In the genomic region with DNA sequence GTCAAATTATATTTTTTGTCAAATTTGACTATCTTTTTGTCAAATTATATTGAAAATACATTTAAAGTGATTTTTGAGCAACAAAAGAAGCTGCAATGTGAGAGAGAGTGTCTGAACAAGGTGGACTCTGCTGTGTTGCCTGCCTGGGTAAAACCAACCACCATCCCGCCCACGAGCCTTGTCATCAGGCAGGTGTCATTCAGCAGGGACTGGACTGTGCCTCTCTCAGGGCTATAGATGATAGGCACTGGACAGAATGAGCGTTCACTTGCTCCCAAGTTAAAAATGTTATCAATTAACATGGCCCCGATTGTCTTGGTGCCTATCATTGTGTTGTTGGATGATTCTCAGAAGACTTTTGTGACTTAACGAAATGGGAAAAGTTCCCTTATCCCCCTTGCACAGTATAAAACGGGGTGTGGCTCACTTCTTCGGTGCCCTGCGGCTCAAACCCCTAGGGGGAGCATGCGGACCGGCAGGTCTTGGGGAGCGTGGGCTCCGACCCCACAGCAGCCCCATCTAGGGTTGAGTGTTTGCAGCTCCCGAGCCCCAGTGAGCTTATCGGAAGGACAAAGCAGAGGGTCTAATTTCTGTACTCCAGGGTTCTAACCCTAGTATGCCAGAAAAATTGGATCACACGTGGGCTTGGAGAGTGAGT, we compare ENCODE assay signal across 18 cellular contexts. TPM values are rescaled to one million over a fixed set of nuclear protein-coding genes. Genes with fewer than 3 reads are reported as not detected.
"Had no signal": no experiment of that assay in that cellular context is flagged by ENCODE, and none has a peak within 500 bp of the region (broad histone marks: within the 10 kb centered on the region; RNA-seq: fewer than 3 reads in every experiment).

No MANE protein-coding gene starts in this region.

- H3K4me3 ChIP-seq: ascending aorta, cardiac muscle cell, upper lobe of right lung had no signal

- H3K9me3 Mint-ChIP-seq: activated CD4-positive, alpha-beta memory T cell treated with anti-CD3 and anti-CD28 coated beads, Interleukin-2, amount 10 ng/mL, durations not matched to agents 7 days and 5 days; activated naive CD8-positive, alpha-beta T cell treated with anti-CD3 and anti-CD28 coated beads, Interleukin-2, amount 50 U/mL, for 24 hours had no signal

- H3K36me3 ChIP-seq: ascending aorta, cardiac muscle cell, upper lobe of right lung had no signal

- H3K4me1 Mint-ChIP-seq: activated CD4-positive, alpha-beta memory T cell treated with anti-CD3 and anti-CD28 coated beads, Interleukin-2, amount 10 ng/mL, durations not matched to agents 7 days and 5 days; activated CD4-positive, alpha-beta T cell treated with anti-CD3 and anti-CD28 coated beads for 36 hours; activated naive CD8-positive, alpha-beta T cell treated with anti-CD3 and anti-CD28 coated beads, Interleukin-2, amount 50 U/mL, for 24 hours; neural crest cell had no signal

- H3K27me3 ChIP-seq: ascending aorta, cardiac muscle cell, upper lobe of right lung had no signal

- DNase-seq: activated CD4-positive, alpha-beta memory T cell treated with anti-CD3 and anti-CD28 coated beads, Interleukin-2, amount 10 ng/mL, durations not matched to agents 7 days and 5 days; activated CD4-positive, alpha-beta T cell treated with anti-CD3 and anti-CD28 coated beads for 36 hours; activated CD8-positive, alpha-beta memory T cell treated with anti-CD3 and anti-CD28 coated beads, Interleukin-2, amount 50 U/mL, for 48 hours; activated naive CD4-positive, alpha-beta T cell treated with Interleukin-2 at 50 U/mL for 16 hours; activated naive CD8-positive, alpha-beta T cell treated with anti-CD3 and anti-CD28 coated beads, Interleukin-2, amount 50 U/mL, for 24 hours; kidney glomerular epithelial cell; stimulated activated CD4-positive, alpha-beta T cell treated with anti-CD3 and anti-CD28 coated beads, Interleukin-2, amount 100 ng/mL, for 48 hours; stimulated activated naive CD4-positive, alpha-beta T cell treated with Interleukin-2 at 50 U/mL for 16 hours; T-helper 9 cell; upper lobe of right lung had no signal

- H3K27ac ChIP-seq: ascending aorta, cardiac muscle cell, upper lobe of right lung, VCaP had no signal

- H3K27me3 Mint-ChIP-seq: activated CD4-positive, alpha-beta T cell treated with anti-CD3 and anti-CD28 coated beads for 36 hours had no signal

- H3K4me3 Mint-ChIP-seq: activated CD4-positive, alpha-beta memory T cell treated with anti-CD3 and anti-CD28 coated beads, Interleukin-2, amount 10 ng/mL, durations not matched to agents 7 days and 5 days; activated CD4-positive, alpha-beta T cell treated with anti-CD3 and anti-CD28 coated beads for 36 hours; activated naive CD8-positive, alpha-beta T cell treated with anti-CD3 and anti-CD28 coated beads, Interleukin-2, amount 50 U/mL, for 24 hours; neural crest cell had no signal

- H3K27ac Mint-ChIP-seq: activated CD4-positive, alpha-beta memory T cell treated with anti-CD3 and anti-CD28 coated beads, Interleukin-2, amount 10 ng/mL, durations not matched to agents 7 days and 5 days; activated CD4-positive, alpha-beta T cell treated with anti-CD3 and anti-CD28 coated beads for 36 hours; activated naive CD8-positive, alpha-beta T cell treated with anti-CD3 and anti-CD28 coated beads, Interleukin-2, amount 50 U/mL, for 24 hours had no signal

- ATAC-seq: activated CD4-positive, alpha-beta T cell treated with anti-CD3 and anti-CD28 coated beads for 36 hours; activated naive CD8-positive, alpha-beta T cell treated with anti-CD3 and anti-CD28 coated beads, Interleukin-2, amount 50 U/mL, for 24 hours; upper lobe of right lung had no signal

- H3K9me3 ChIP-seq: ascending aorta, upper lobe of right lung had no signal

RNA-seq across cellular contexts. Expression of gene APOL5, which starts 1.7 kb away (rescaled TPM):
- total RNA-seq: activated CD4-positive, alpha-beta memory T cell treated with anti-CD3 and anti-CD28 coated beads, Interleukin-2, amount 10 ng/mL, durations not matched to agents 7 days and 5 days; activated CD4-positive, alpha-beta T cell treated with anti-CD3 and anti-CD28 coated beads for 36 hours; ascending aorta; cardiac muscle cell; lower leg skin; neural crest cell; osteocyte; pulmonary artery endothelial cell; temporal lobe; upper lobe of right lung had no signal
